In genomic region chr3:184360834-184361531, GRCh38 we compare ENCODE assay signal across 8 cellular contexts. TPM values are rescaled to one million over a fixed set of nuclear protein-coding genes. Genes with fewer than 3 reads are reported as not detected.
A peak's percentile ranks its signal among the peaks of the same experiment; 100 is the strongest.
DNase-seq lines count a peak whose midpoint lies in the region; ATAC-seq and TF ChIP-seq lines count a peak whose summit lies in the region.

No MANE protein-coding gene starts in this region.

- ATAC-seq in stimulated activated naive CD8-positive, alpha-beta T cell treated with anti-CD3 and anti-CD28 coated beads, Interleukin-15, Interleukin-2, amounts not matched to agents 100 U/mL and 50 U/mL, for 24 hours = no peak
- ATAC-seq in GM18870 (IDR thresholded peaks at IDR 0.05; ENCODE audit: unreplicated experiment) = no peak

- no peaks in the 10 kb centered on the region for H3K27me3 ChIP-seq in SJCRH30

- no peaks in the 10 kb centered on the region for H3K27me3 Mint-ChIP-seq in stimulated activated naive CD8-positive, alpha-beta T cell treated with anti-CD3 and anti-CD28 coated beads, Interleukin-15, Interleukin-2, amounts not matched to agents 100 ng/mL and 50 ng/mL, for 24 hours

- peak overlapping the region; percentile 88 for H3K4me3 Mint-ChIP-seq in stimulated activated naive CD8-positive, alpha-beta T cell treated with anti-CD3 and anti-CD28 coated beads, Interleukin-15, Interleukin-2, amounts not matched to agents 100 ng/mL and 50 ng/mL, for 24 hours

- no peaks in the 10 kb centered on the region; the same call in 1 of the 2 replicates for H3K4me1 ChIP-seq in SJCRH30

- H3K9me3 ChIP-seq in SJCRH30 (replicated peaks) = no peaks in the 10 kb centered on the region

- H3K36me3 Mint-ChIP-seq in stimulated activated naive CD8-positive, alpha-beta T cell treated with anti-CD3 and anti-CD28 coated beads, Interleukin-15, Interleukin-2, amounts not matched to agents 100 ng/mL and 50 ng/mL, for 24 hours (ENCODE audit: low read depth) = peaks cover 22% of the 10 kb centered on the region

- TF ChIP-seq CTCF in fibroblast of mammary gland (conservative IDR thresholded peaks at IDR 0.05; ENCODE audit: control insufficient read depth, insufficient read depth, low read depth, low read length) (no peak), retinal pigment epithelial cell (conservative IDR thresholded peaks at IDR 0.05; ENCODE audit: low read depth, low read length) (no peak)

- H3K27ac Mint-ChIP-seq in stimulated activated naive CD8-positive, alpha-beta T cell treated with anti-CD3 and anti-CD28 coated beads, Interleukin-15, Interleukin-2, amounts not matched to agents 100 ng/mL and 50 ng/mL, for 24 hours = peak overlapping the region; percentile 45

- H3K4me1 Mint-ChIP-seq in stimulated activated naive CD8-positive, alpha-beta T cell treated with anti-CD3 and anti-CD28 coated beads, Interleukin-15, Interleukin-2, amounts not matched to agents 100 ng/mL and 50 ng/mL, for 24 hours (ENCODE audit: low read depth) = peaks cover 35% of the 10 kb centered on the region

- peaks cover 10% of the 10 kb centered on the region for H3K36me3 ChIP-seq in SJCRH30

- H3K9me3 Mint-ChIP-seq in stimulated activated naive CD8-positive, alpha-beta T cell treated with anti-CD3 and anti-CD28 coated beads, Interleukin-15, Interleukin-2, amounts not matched to agents 100 ng/mL and 50 ng/mL, for 24 hours = no peaks in the 10 kb centered on the region

- DNase-seq in stimulated activated naive CD8-positive, alpha-beta T cell treated with anti-CD3 and anti-CD28 coated beads, Interleukin-15, Interleukin-2, amounts not matched to agents 100 U/mL and 50 U/mL, for 24 hours = no peak
- no peak for DNase-seq in SJCRH30
- DNase-seq in fibroblast of mammary gland (ENCODE audit: low read depth) = no peak
- no peak for DNase-seq in retinal pigment epithelial cell (ENCODE audit: low read depth)
- no peak for DNase-seq in NCI-H1436 treated with DMSO at 0.1 percent for 48 hours (lab: John Stamatoyannopoulos, UW)
- DNase-seq in NCI-H2081 (lab: John Stamatoyannopoulos, UW) = no peak

- peak overlapping the region; percentile 76 for H3K4me3 ChIP-seq in SJCRH30
- H3K4me3 ChIP-seq in fibroblast of mammary gland (ENCODE audit: control insufficient read depth, low read depth, low read length) = peak overlapping the region; percentile 66
- peak overlapping the region; percentile 72 for H3K4me3 ChIP-seq in retinal pigment epithelial cell (ENCODE audit: low read length)

- H3K27ac ChIP-seq in SJCRH30 = no peak overlapping the region

RNA-seq across cellular contexts. Expression of gene CLCN2, which starts 0.4 kb away (rescaled TPM):
- 4.1 and 5.5 TPM in 2 replicates for total RNA-seq in SJCRH30 (2014; rRNA removed; shearing (Covaris generic))

RNA-seq across cellular contexts. Expression of gene POLR2H, which starts 0.5 kb away (rescaled TPM):
- 86.8 and 91.6 TPM in 2 replicates for total RNA-seq in SJCRH30 (2014; rRNA removed; shearing (Covaris generic))

RNA-seq across cellular contexts. Expression of gene THPO, which starts 17.0 kb away (rescaled TPM):
- total RNA-seq in SJCRH30 (2014; rRNA removed; shearing (Covaris generic)) = 0.61 and 1.2 TPM in 2 replicates

RNA-seq across cellular contexts. Expression of gene CHRD, which starts 18.9 kb away (rescaled TPM):
- 8.2 and 9.0 TPM in 2 replicates for total RNA-seq in SJCRH30 (2014; rRNA removed; shearing (Covaris generic))

RNA-seq across cellular contexts. Expression of gene FAM131A, which starts 23.6 kb away (rescaled TPM):
- total RNA-seq in SJCRH30 (2014; rRNA removed; shearing (Covaris generic)) = 4.8 and 5.9 TPM in 2 replicates
